3 cellular contexts compared by ENCODE assay signal in genomic region chrX:15644560-15644872, GRCh38.
TF ChIP-seq lines count a peak whose summit lies in the region.

No MANE protein-coding gene starts in this region.

TF ChIP-seq in A549, 52 proteins besides CTCF, POLR2A, EP300 and RAD21:
- TF ChIP-seq ZC3H11A (IDR thresholded peaks at IDR 0.05) (no peak), BHLHE40 (IDR thresholded peaks at IDR 0.05; ENCODE audit: low read depth, low read length) (no peak), CEBPB (IDR thresholded peaks at IDR 0.05) (peak; percentile 34 to 50; a peak in 3 of 4 replicates)
- TF ChIP-seq, protein P1, sequence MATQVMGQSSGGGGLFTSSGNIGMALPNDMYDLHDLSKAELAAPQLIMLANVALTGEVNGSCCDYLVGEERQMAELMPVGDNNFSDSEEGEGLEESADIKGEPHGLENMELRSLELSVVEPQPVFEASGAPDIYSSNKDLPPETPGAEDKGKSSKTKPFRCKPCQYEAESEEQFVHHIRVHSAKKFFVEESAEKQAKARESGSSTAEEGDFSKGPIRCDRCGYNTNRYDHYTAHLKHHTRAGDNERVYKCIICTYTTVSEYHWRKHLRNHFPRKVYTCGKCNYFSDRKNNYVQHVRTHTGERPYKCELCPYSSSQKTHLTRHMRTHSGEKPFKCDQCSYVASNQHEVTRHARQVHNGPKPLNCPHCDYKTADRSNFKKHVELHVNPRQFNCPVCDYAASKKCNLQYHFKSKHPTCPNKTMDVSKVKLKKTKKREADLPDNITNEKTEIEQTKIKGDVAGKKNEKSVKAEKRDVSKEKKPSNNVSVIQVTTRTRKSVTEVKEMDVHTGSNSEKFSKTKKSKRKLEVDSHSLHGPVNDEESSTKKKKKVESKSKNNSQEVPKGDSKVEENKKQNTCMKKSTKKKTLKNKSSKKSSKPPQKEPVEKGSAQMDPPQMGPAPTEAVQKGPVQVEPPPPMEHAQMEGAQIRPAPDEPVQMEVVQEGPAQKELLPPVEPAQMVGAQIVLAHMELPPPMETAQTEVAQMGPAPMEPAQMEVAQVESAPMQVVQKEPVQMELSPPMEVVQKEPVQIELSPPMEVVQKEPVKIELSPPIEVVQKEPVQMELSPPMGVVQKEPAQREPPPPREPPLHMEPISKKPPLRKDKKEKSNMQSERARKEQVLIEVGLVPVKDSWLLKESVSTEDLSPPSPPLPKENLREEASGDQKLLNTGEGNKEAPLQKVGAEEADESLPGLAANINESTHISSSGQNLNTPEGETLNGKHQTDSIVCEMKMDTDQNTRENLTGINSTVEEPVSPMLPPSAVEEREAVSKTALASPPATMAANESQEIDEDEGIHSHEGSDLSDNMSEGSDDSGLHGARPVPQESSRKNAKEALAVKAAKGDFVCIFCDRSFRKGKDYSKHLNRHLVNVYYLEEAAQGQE (IDR thresholded peaks at IDR 0.05): no peak

TF ChIP-seq in K562, 482 proteins besides CTCF, POLR2A, EP300 and RAD21:
- TF ChIP-seq CEBPG (CRISPR knock-in tag; IDR thresholded peaks at IDR 0.05) (no peak), CEBPG (tag; conservative IDR thresholded peaks at IDR 0.05 in 1 of 2, IDR thresholded peaks at IDR 0.05 in 1 of 2) (peak; percentile 53 to 73), ZNF518B (CRISPR knock-in tag; IDR thresholded peaks at IDR 0.05) (no peak), MAZ (CRISPR knock-in tag; conservative IDR thresholded peaks at IDR 0.05 in 1 of 2, IDR thresholded peaks at IDR 0.05 in 1 of 2) (no peak), CEBPB (tag; IDR thresholded peaks at IDR 0.05) (peak; percentile 80), SMAD2 (IDR thresholded peaks at IDR 0.05; ENCODE audit: low read depth, low read length) (no peak)

TF ChIP-seq in GM12891, 5 proteins besides CTCF, POLR2A, EP300 and RAD21:
- TF ChIP-seq PAX5 (IDR thresholded peaks at IDR 0.05; ENCODE audit: insufficient read depth, low read length, severe bottlenecking): no peak
- no peak for TF ChIP-seq POLR2AphosphoS5 (IDR thresholded peaks at IDR 0.05; ENCODE audit: low read depth, low read length)
- no peak for TF ChIP-seq POU2F2 (IDR thresholded peaks at IDR 0.05; ENCODE audit: low read depth, low read length)
- TF ChIP-seq SPI1 (IDR thresholded peaks at IDR 0.05; ENCODE audit: low read depth, low read length): no peak
- TF ChIP-seq TAF1 (IDR thresholded peaks at IDR 0.05; ENCODE audit: low read depth, low read length): no peak
